Comparison of ENCODE assay signal across 16 cellular contexts in genomic region chr19:7419777-7420439, GRCh38.
"Had no signal": no experiment of that assay in that cellular context is flagged by ENCODE, and none has a peak within 500 bp of the region (broad histone marks: within the 10 kb centered on the region; RNA-seq: fewer than 3 reads in every experiment).

No MANE protein-coding gene starts in this region.

- H3K4me1 ChIP-seq: left ventricle myocardium inferior, right atrium auricular region had no signal

- H3K4me3 ChIP-seq: left ventricle myocardium inferior, right atrium auricular region had no signal

- H3K4me3 Mint-ChIP-seq: effector memory CD8-positive, alpha-beta T cell; nephron; stimulated activated naive CD8-positive, alpha-beta T cell treated with anti-CD3 and anti-CD28 coated beads, Interleukin-15, Interleukin-2, amounts not matched to agents 100 ng/mL and 50 ng/mL, for 24 hours had no signal

- H3K9me3 Mint-ChIP-seq: effector memory CD8-positive, alpha-beta T cell; nephron; stimulated activated naive CD8-positive, alpha-beta T cell treated with anti-CD3 and anti-CD28 coated beads, Interleukin-15, Interleukin-2, amounts not matched to agents 100 ng/mL and 50 ng/mL, for 24 hours had no signal

- DNase-seq: activated CD4-positive, alpha-beta T cell treated with anti-CD3 and anti-CD28 coated beads for 48 hours; activated effector memory CD4-positive, alpha-beta T cell treated with anti-CD3 and anti-CD28 coated beads, Interleukin-2, amount 50 U/mL, for 16 hours; aorta; cerebellar nuclear complex; dermis blood vessel endothelial cell; effector memory CD8-positive, alpha-beta T cell; foreskin melanocyte; left ventricle myocardium inferior; mesendoderm; occipital lobe; stimulated activated CD4-positive, alpha-beta T cell treated with anti-CD3 and anti-CD28 coated beads, Interleukin-4, amount 100 ng/mL, for 1 hour; T-helper 2 cell had no signal

- ATAC-seq: effector memory CD8-positive, alpha-beta T cell had no signal

- H3K27ac ChIP-seq: left ventricle myocardium inferior, right atrium auricular region had no signal

- H3K36me3 ChIP-seq: right atrium auricular region had no signal

- H3K9me3 ChIP-seq: left ventricle myocardium inferior, right atrium auricular region had no signal

- H3K27ac Mint-ChIP-seq: nephron; progenitor cell of endocrine pancreas; stimulated activated naive CD8-positive, alpha-beta T cell treated with anti-CD3 and anti-CD28 coated beads, Interleukin-15, Interleukin-2, amounts not matched to agents 100 ng/mL and 50 ng/mL, for 24 hours had no signal

- H3K27me3 Mint-ChIP-seq: effector memory CD8-positive, alpha-beta T cell; progenitor cell of endocrine pancreas; stimulated activated naive CD8-positive, alpha-beta T cell treated with anti-CD3 and anti-CD28 coated beads, Interleukin-15, Interleukin-2, amounts not matched to agents 100 ng/mL and 50 ng/mL, for 24 hours had no signal
